ENCODE assay signal across 8 cellular contexts in genomic region chr2:219253753-219254589, GRCh38. TPM values are rescaled to one million over a fixed set of nuclear protein-coding genes. Genes with fewer than 3 reads are reported as not detected.
DNase-seq lines count a peak whose midpoint lies in the region; ATAC-seq and TF ChIP-seq lines count a peak whose summit lies in the region.

Gene TUBA4A, minus strand, starts transcription at chr2:219253918. Its CDS starts 60 bp downstream, at chr2:219253858.

- TF ChIP-seq CTCF in GM06990 (IDR thresholded peaks at IDR 0.05; ENCODE audit: insufficient read depth, low read length, poor library complexity, severe bottlenecking) = no peak
- TF ChIP-seq CTCF in heart left ventricle (IDR thresholded peaks at IDR 0.05) = peak in 5 of 12 donors; percentile 13 to 26 (median 19)
- TF ChIP-seq CTCF in type B pancreatic cell (conservative IDR thresholded peaks at IDR 0.05) = no peak

- peak within 1 kb of the TSS; percentile 64 for H3K27ac Mint-ChIP-seq in type B pancreatic cell

- H3K4me1 Mint-ChIP-seq in type B pancreatic cell (ENCODE audit: unreplicated experiment) = peaks cover 9% of the 10 kb centered on the region

- no peaks in the 10 kb centered on the region for H3K9me3 ChIP-seq in heart left ventricle

- intact Hi-C loops in heart left ventricle (cut with DNase I) = loop anchor here in 1 of 10 donors (2.0 kb wide), 1 partner anchor 25 kb away; the partner anchor contains the start of gene DNAJB2
- intact Hi-C loops in posterior cingulate gyrus (cut with DNase I) = no loop called here

- peak; percentile 82 to 93 (median 92) for ATAC-seq in heart left ventricle

- peak within 1 kb of the TSS; percentile 92 for H3K4me3 ChIP-seq in GM06990 (replicated peaks; ENCODE audit: low read depth, low read length)
- peak within 1 kb of the TSS; percentile 54 to 92 (median 74) for H3K4me3 ChIP-seq in heart left ventricle

- peak; percentile 88 to 99 for TF ChIP-seq POLR2A in heart left ventricle (IDR thresholded peaks at IDR 0.05)

- DNase-seq in GM06990 (ENCODE audit: extremely low read depth, insufficient read length) (peak; percentile 91), HCEC 1CT (peak; percentile 54), MV-4-11 (lab: John Stamatoyannopoulos, UW) (peak; percentile 69), T follicular helper cell (ENCODE audit: low read depth) (peak; percentile 90), heart left ventricle (peak; percentile 86 to 93 (median 88)), posterior cingulate gyrus (peak; percentile 70 to 98 (median 88)), type B pancreatic cell (ENCODE audit: extremely low spot score, unreplicated experiment) (no peak)
- peak; percentile 75 for DNase-seq in activated naive CD8-positive, alpha-beta T cell treated with anti-CD3 and anti-CD28 coated beads, Interleukin-2, amount 50 U/mL, for 16 hours (ENCODE audit: low read depth, low spot score)

- H3K9me3 Mint-ChIP-seq in type B pancreatic cell = no peaks in the 10 kb centered on the region

- H3K36me3 ChIP-seq in GM06990 (ENCODE audit: control insufficient read depth, insufficient read depth, low read length) (peaks cover 12% of the 10 kb centered on the region), heart left ventricle (peaks cover 0 to 23% (median 12%) of the 10 kb centered on the region in 9 donors)

- no peaks in the 10 kb centered on the region for H3K27me3 ChIP-seq in GM06990 (replicated peaks; ENCODE audit: control insufficient read depth, insufficient read depth, low read length)
- H3K27me3 ChIP-seq in heart left ventricle = peaks cover 0 to 24% (median 0%) of the 10 kb centered on the region in 9 donors

- no peaks in the 10 kb centered on the region for H3K36me3 Mint-ChIP-seq in type B pancreatic cell

- WGBS in heart left ventricle, 4 donors = 0 to 1% (median 0%) methylated on average over 35 to 76 of the region's 76 CpGs

- H3K27me3 Mint-ChIP-seq in type B pancreatic cell = peaks cover 61% of the 10 kb centered on the region

- H3K4me1 ChIP-seq in heart left ventricle = peaks cover 6 to 57% (median 39%) of the 10 kb centered on the region in 12 donors

- H3K27ac ChIP-seq in heart left ventricle = peak within 1 kb of the TSS; percentile 7 to 91 (median 87)

- peak within 1 kb of the TSS; percentile 84 for H3K4me3 Mint-ChIP-seq in type B pancreatic cell

RNA-seq across cellular contexts. Expression of gene TUBA4A, which starts in this region (rescaled TPM):
- total RNA-seq in heart left ventricle (100 to 1,000 TPM; 137 to 381 (median 193) TPM), type B pancreatic cell (ENCODE audit: low replicate concordance) (25.4 and 81.1 TPM in 2 replicates)
- polyA plus RNA-seq in heart left ventricle = 100 to 1,000 TPM; 189 to 362 TPM
